Comparison of ENCODE assay signal across 1 cellular context in genomic region chr10:98236866-98237265, GRCh38.
TF ChIP-seq lines count a peak whose summit lies in the region.

No MANE protein-coding gene starts in this region.

TF ChIP-seq in K562, 482 proteins besides CTCF, POLR2A, EP300 and RAD21 (continued from another document and continues in another):
- no peak for TF ChIP-seq MLX (CRISPR knock-in tag; conservative IDR thresholded peaks at IDR 0.05)
- TF ChIP-seq RBM34 (IDR thresholded peaks at IDR 0.05; ENCODE audit: borderline replicate concordance, insufficient read depth, low read length) = no peak
- TF ChIP-seq CBFA2T3 (IDR thresholded peaks at IDR 0.05) = peak; percentile 95
- TF ChIP-seq RBM14 (IDR thresholded peaks at IDR 0.05; ENCODE audit: borderline replicate concordance, insufficient read depth, low read depth, low read length) = no peak
- TF ChIP-seq HDAC3 (IDR thresholded peaks at IDR 0.05; ENCODE audit: borderline replicate concordance, partially characterized antibody) = peak; percentile 38
- no peak for TF ChIP-seq THAP7 (CRISPR knock-in tag; IDR thresholded peaks at IDR 0.05)
- no peak for TF ChIP-seq DNMT1 (IDR thresholded peaks at IDR 0.05)
- TF ChIP-seq RBBP5 (IDR thresholded peaks at IDR 0.05; ENCODE audit: borderline replicate concordance, insufficient read depth, low read length, poor library complexity, severe bottlenecking) = no peak
- no peak for TF ChIP-seq HDAC2 (IDR thresholded peaks at IDR 0.05)
- peak; percentile 89 for TF ChIP-seq SMARCA4 (IDR thresholded peaks at IDR 0.05)
- TF ChIP-seq ARID1B (IDR thresholded peaks at IDR 0.05) = peak; percentile 96
- TF ChIP-seq FOXA3 (CRISPR knock-in tag; conservative IDR thresholded peaks at IDR 0.05 in 1 of 2, IDR thresholded peaks at IDR 0.05 in 1 of 2) = 0 out of 4 replicates have a peak, but pooled peaks of 1 of the 2 experiments have one; percentile 12
- TF ChIP-seq ZBTB40 (IDR thresholded peaks at IDR 0.05) = 0 out of 2 replicates have a peak, but pooled peaks have one; percentile 40
- no peak for TF ChIP-seq ZBTB40 (CRISPR knock-in tag; IDR thresholded peaks at IDR 0.05)
- no peak for TF ChIP-seq PRMT5 (CRISPR knock-in tag; IDR thresholded peaks at IDR 0.05)
- no peak for TF ChIP-seq ZNF263 (CRISPR knock-in tag; IDR thresholded peaks at IDR 0.05; ENCODE audit: borderline replicate concordance)
- TF ChIP-seq ELK3 (CRISPR knock-in tag; IDR thresholded peaks at IDR 0.05) = no peak
- TF ChIP-seq PCBP2 (IDR thresholded peaks at IDR 0.05; ENCODE audit: low read depth, low read length, poor library complexity, severe bottlenecking) = no peak
- no peak for TF ChIP-seq TFE3 (CRISPR knock-in tag; IDR thresholded peaks at IDR 0.05)
- TF ChIP-seq FUS (optimal IDR thresholded peaks at IDR 0.05; ENCODE audit: low read depth, low read length) = no peak
- no peak for TF ChIP-seq ZBTB2 (IDR thresholded peaks at IDR 0.05)
- peak; percentile 78 to 83 for TF ChIP-seq FOXK2 (conservative IDR thresholded peaks at IDR 0.05 in 1 of 2, IDR thresholded peaks at IDR 0.05 in 1 of 2; ENCODE audit: low read depth in 2 of 2)
- TF ChIP-seq CREB3 (tag; conservative IDR thresholded peaks at IDR 0.05; ENCODE audit: low read depth) = no peak
- TF ChIP-seq E2F5 (CRISPR knock-in tag; IDR thresholded peaks at IDR 0.05) = no peak
- peak; percentile 85 for TF ChIP-seq FOXM1 (IDR thresholded peaks at IDR 0.05; ENCODE audit: low read depth)
- no peak for TF ChIP-seq FOXM1 (CRISPR knock-in tag; IDR thresholded peaks at IDR 0.05; ENCODE audit: low read depth)
- no peak for TF ChIP-seq CCAR2 (IDR thresholded peaks at IDR 0.05; ENCODE audit: low read depth, low read length)
